Comparison of ENCODE assay signal across 35 cellular contexts in the genomic region with DNA sequence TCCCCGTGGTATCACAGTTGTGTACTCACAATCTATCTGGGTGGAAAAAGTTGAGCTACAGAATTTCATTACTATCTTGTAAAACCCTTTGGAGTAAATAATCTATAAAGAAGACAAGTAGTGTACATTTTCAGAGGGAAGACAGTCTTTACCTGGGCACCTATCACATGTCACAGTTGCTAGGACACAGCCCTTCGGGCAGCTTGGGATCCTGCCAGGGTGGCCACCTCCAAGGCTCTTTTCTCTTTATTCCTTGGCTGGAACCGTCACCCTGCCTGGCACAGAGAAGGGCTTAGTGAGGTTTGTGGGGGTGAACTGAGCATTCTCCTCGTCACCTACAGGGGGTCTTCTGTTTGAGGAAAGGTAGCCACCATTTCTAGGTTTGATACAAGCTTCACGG. TPM values are rescaled to one million over a fixed set of nuclear protein-coding genes. Genes with fewer than 3 reads are reported as not detected.
"Had no signal": no experiment of that assay in that cellular context is flagged by ENCODE, and none has a peak within 500 bp of the region (broad histone marks: within the 10 kb centered on the region; RNA-seq: fewer than 3 reads in every experiment).

No MANE protein-coding gene starts in this region.

- ATAC-seq: activated CD4-positive, CD25-positive, alpha-beta regulatory T cell treated with anti-CD3 and anti-CD28 coated beads, Interleukin-2, amount 50 U/mL, for 24 hours; activated CD8-positive, alpha-beta T cell treated with anti-CD3 and anti-CD28 coated beads for 36 hours; activated T-cell treated with anti-CD3 and anti-CD28 coated beads, Interleukin-2, amount 50 U/mL, for 4 hours; activated T-helper 17 cell treated with anti-CD3 and anti-CD28 coated beads, Interleukin-2, amount 50 U/mL, for 72 hours; effector memory CD8-positive, alpha-beta T cell; gastroesophageal sphincter; T-helper 17 cell; WTC11 had no signal

- H3K9me3 ChIP-seq: esophagus squamous epithelium, gastroesophageal sphincter had no signal

- H3K4me1 ChIP-seq: gastroesophageal sphincter had no signal

- H3K4me3 ChIP-seq: coronary artery, esophagus squamous epithelium, gastroesophageal sphincter had no signal

- DNase-seq: activated CD4-positive, alpha-beta T cell treated with anti-CD3 and anti-CD28 coated beads for 48 hours; activated CD4-positive, alpha-beta T cell treated with anti-CD3 and anti-CD28 coated beads, Interleukin-2, amount 50 U/mL, for 1 hour; activated CD4-positive, alpha-beta T cell treated with anti-CD3 and anti-CD28 coated beads, Interleukin-2, amount 50 U/mL, for 48 hours; activated CD8-positive, alpha-beta memory T cell treated with anti-CD3 and anti-CD28 coated beads for 24 hours; activated CD8-positive, alpha-beta T cell treated with anti-CD3 and anti-CD28 coated beads for 36 hours; activated effector memory CD4-positive, alpha-beta T cell treated with Interleukin-2 at 50 U/mL for 16 hours; activated gamma-delta T cell treated with Interleukin-2 at 50 U/mL for 16 hours; activated naive CD4-positive, alpha-beta T cell treated with anti-CD3 and anti-CD28 coated beads, Interleukin-2, amount 50 U/mL, for 16 hours; activated naive CD4-positive, alpha-beta T cell treated with Interleukin-2 at 50 U/mL for 16 hours; activated T-cell treated with anti-CD3 and anti-CD28 coated beads, Interleukin-2, amount 50 U/mL, for 4 hours; amniotic stem cell; anterior cingulate cortex; brain microvascular endothelial cell; effector CD4-positive, alpha-beta T cell; effector memory CD8-positive, alpha-beta T cell; esophagus squamous epithelium; foreskin melanocyte; T-helper 1 cell; T-helper 17 cell; T1000 had no signal

- FAIRE-seq: astrocyte, bronchial epithelial cell, endothelial cell of umbilical vein had no signal

- H3K36me3 ChIP-seq: brain microvascular endothelial cell, esophagus squamous epithelium, gastroesophageal sphincter had no signal

- H3K27ac ChIP-seq: brain microvascular endothelial cell, coronary artery, epithelial cell of prostate, esophagus squamous epithelium, gastroesophageal sphincter had no signal

- H3K27me3 ChIP-seq: esophagus squamous epithelium, gastroesophageal sphincter had no signal

RNA-seq across cellular contexts. Expression of a gene that starts 23.6 kb away (rescaled TPM):
- total RNA-seq: activated CD8-positive, alpha-beta T cell treated with anti-CD3 and anti-CD28 coated beads for 36 hours; activated T-cell treated with anti-CD3 and anti-CD28 coated beads, Interleukin-2, amount 50 U/mL, for 4 hours; activated T-helper 17 cell treated with anti-CD3 and anti-CD28 coated beads, Interleukin-2, amount 50 U/mL, for 72 hours; astrocyte; bronchial epithelial cell; cardiac septum; cerebellum; endothelial cell of umbilical vein; fibroblast of lung; fibroblast of villous mesenchyme; gastroesophageal sphincter; glomerular endothelial cell; WTC11 had no signal
- polyA plus RNA-seq: adipose tissue, endothelial cell of umbilical vein, fibroblast of lung had no signal

RNA-seq across cellular contexts. Expression of a gene that starts 37.0 kb away (rescaled TPM):
- total RNA-seq: activated CD8-positive, alpha-beta T cell treated with anti-CD3 and anti-CD28 coated beads for 36 hours; activated T-helper 17 cell treated with anti-CD3 and anti-CD28 coated beads, Interleukin-2, amount 50 U/mL, for 72 hours; cardiac septum; endothelial cell of umbilical vein; glomerular endothelial cell had no signal
- polyA plus RNA-seq: endothelial cell of umbilical vein had no signal

RNA-seq across cellular contexts. Expression of a gene that starts 54.4 kb away (rescaled TPM):
- total RNA-seq: endothelial cell of umbilical vein had no signal
